In genomic region chr9:92749071-92749933, GRCh38 we compare ENCODE assay signal across 10 cellular contexts. TPM values are rescaled to one million over a fixed set of nuclear protein-coding genes. Genes with fewer than 3 reads are reported as not detected.
DNase-seq lines count a peak whose midpoint lies in the region; ATAC-seq lines count a peak whose summit lies in the region.
"Had no signal": no experiment of that assay in that cellular context is flagged by ENCODE, and none has a peak within 500 bp of the region (broad histone marks: within the 10 kb centered on the region; RNA-seq: fewer than 3 reads in every experiment).

No MANE protein-coding gene starts in this region.

- H3K27me3 Mint-ChIP-seq in dendritic cell treated with granulocyte-macrophage colony-stimulating factor and Interleukin-4, amounts not matched to agents 40 ng/mL and 50 ng/mL, for 4 days = no peaks in the 10 kb centered on the region

- H3K4me1 Mint-ChIP-seq in dendritic cell treated with granulocyte-macrophage colony-stimulating factor and Interleukin-4, amounts not matched to agents 40 ng/mL and 50 ng/mL, for 4 days (ENCODE audit: low read depth) = peaks cover 85% of the 10 kb centered on the region

- H3K9me3 Mint-ChIP-seq in dendritic cell treated with granulocyte-macrophage colony-stimulating factor and Interleukin-4, amounts not matched to agents 40 ng/mL and 50 ng/mL, for 4 days = no peaks in the 10 kb centered on the region
- H3K9me3 Mint-ChIP-seq in activated naive CD4-positive, alpha-beta T cell treated with anti-CD3 and anti-CD28 coated beads, Interleukin-2, amount 50 U/mL, for 72 hours = no peaks in the 10 kb centered on the region

- DNase-seq in NCI-H1694 (lab: John Stamatoyannopoulos, UW) (peak; percentile 26), medulla oblongata (ENCODE audit: extremely low spot score) (peak; percentile 75), substantia nigra (lab: John Stamatoyannopoulos, UW) (peak in 44 of 49 donors; percentile 19 to 88 (median 69)), CD1c-positive myeloid dendritic cell (ENCODE audit: extremely low spot score) (no peak)
- no peak for DNase-seq in activated naive CD4-positive, alpha-beta T cell treated with anti-CD3 and anti-CD28 coated beads, Interleukin-2, amount 50 U/mL, for 72 hours (ENCODE audit: low spot score in 2 of 2)
- no peak for DNase-seq in stimulated activated naive CD8-positive, alpha-beta T cell treated with anti-CD3 and anti-CD28 coated beads, Interleukin-15, Interleukin-2, amounts not matched to agents 100 U/mL and 50 U/mL, for 24 hours
- DNase-seq: DMS53, NCI-H2227 treated with DMSO at 0.1 percent for 48 hours had no signal

- H3K36me3 Mint-ChIP-seq in dendritic cell treated with granulocyte-macrophage colony-stimulating factor and Interleukin-4, amounts not matched to agents 40 ng/mL and 50 ng/mL, for 4 days (ENCODE audit: low read depth) = no peaks in the 10 kb centered on the region
- H3K36me3 Mint-ChIP-seq in activated naive CD4-positive, alpha-beta T cell treated with anti-CD3 and anti-CD28 coated beads, Interleukin-2, amount 50 U/mL, for 72 hours = no peaks in the 10 kb centered on the region

- intact Hi-C loops in dendritic cell treated with granulocyte-macrophage colony-stimulating factor and Interleukin-4, amounts not matched to agents 40 ng/mL and 50 ng/mL, for 4 days (cut with micrococcal nuclease) = no loop called here

- peak overlapping the region; percentile 36 for H3K27ac Mint-ChIP-seq in dendritic cell treated with granulocyte-macrophage colony-stimulating factor and Interleukin-4, amounts not matched to agents 40 ng/mL and 50 ng/mL, for 4 days
- no peak overlapping the region for H3K27ac Mint-ChIP-seq in activated naive CD4-positive, alpha-beta T cell treated with anti-CD3 and anti-CD28 coated beads, Interleukin-2, amount 50 U/mL, for 72 hours

- ATAC-seq in HG03196 (IDR thresholded peaks at IDR 0.05; ENCODE audit: unreplicated experiment) = no peak
- no peak for ATAC-seq in activated naive CD4-positive, alpha-beta T cell treated with anti-CD3 and anti-CD28 coated beads, Interleukin-2, amount 50 U/mL, for 72 hours
- no peak for ATAC-seq in stimulated activated naive CD8-positive, alpha-beta T cell treated with anti-CD3 and anti-CD28 coated beads, Interleukin-15, Interleukin-2, amounts not matched to agents 100 U/mL and 50 U/mL, for 24 hours

- no peak overlapping the region for H3K4me3 Mint-ChIP-seq in dendritic cell treated with granulocyte-macrophage colony-stimulating factor and Interleukin-4, amounts not matched to agents 40 ng/mL and 50 ng/mL, for 4 days

- peak overlapping the region; percentile 75 for H3K27ac ChIP-seq in substantia nigra (ENCODE audit: low read depth, low read length, poor library complexity, severe bottlenecking)

RNA-seq across cellular contexts. Expression of gene BICD2, which starts 15.3 kb away (rescaled TPM):
- 10 to 100 TPM; 15.0 to 15.3 TPM for total RNA-seq in activated naive CD4-positive, alpha-beta T cell treated with anti-CD3 and anti-CD28 coated beads, Interleukin-2, amount 50 U/mL, for 72 hours

Comparison
In these comparisons a context has a peak if more than half of its experiments do, and no peak if none do; other contexts are left out.
1. DNase-seq: peak in NCI-H1694 (single experiment), medulla oblongata (single experiment) and substantia nigra (44 of 49); none in CD1c-positive myeloid dendritic cell (single experiment), activated naive CD4-positive, alpha-beta T cell treated with anti-CD3 and anti-CD28 coated beads, Interleukin-2, amount 50 U/mL, for 72 hours (0 of 2) and stimulated activated naive CD8-positive, alpha-beta T cell treated with anti-CD3 and anti-CD28 coated beads, Interleukin-15, Interleukin-2, amounts not matched to agents 100 U/mL and 50 U/mL, for 24 hours (single experiment).